Comparison of ENCODE assay signal across 8 cellular contexts in genomic region chr3:33113772-33114621, GRCh38. TPM values are rescaled to one million over a fixed set of nuclear protein-coding genes. Genes with fewer than 3 reads are reported as not detected.
DNase-seq lines count a peak whose midpoint lies in the region; ATAC-seq and TF ChIP-seq lines count a peak whose summit lies in the region.

Gene CRTAP, plus strand, starts transcription at chr3:33114014. Its CDS starts 64 bp downstream, at chr3:33114078.

- peaks cover 6% of the 10 kb centered on the region for H3K36me3 Mint-ChIP-seq in activated CD4-positive, alpha-beta T cell treated with anti-CD3 and anti-CD28 coated beads, Interleukin-2, amount 10 ng/mL, durations not matched to agents 7 days and 5 days (ENCODE audit: low read depth)

- H3K27me3 Mint-ChIP-seq in activated CD4-positive, alpha-beta T cell treated with anti-CD3 and anti-CD28 coated beads, Interleukin-2, amount 10 ng/mL, durations not matched to agents 7 days and 5 days, result no peaks in the 10 kb centered on the region

- POLR2A ChIA-PET in activated CD4-positive, alpha-beta T cell treated with anti-CD3 and anti-CD28 coated beads, Interleukin-2, amount 10 ng/mL, durations not matched to agents 7 days and 5 days (lab: Charles Lee), result interaction anchor here (0.7 kb wide), 1 partner anchor 162 kb away, joined by 3 read pairs; the partner anchor contains the start of gene CCR4

- H3K4me1 Mint-ChIP-seq in activated CD4-positive, alpha-beta T cell treated with anti-CD3 and anti-CD28 coated beads, Interleukin-2, amount 10 ng/mL, durations not matched to agents 7 days and 5 days, result peaks cover 38% of the 10 kb centered on the region

- CTCF ChIA-PET in activated CD4-positive, alpha-beta T cell treated with anti-CD3 and anti-CD28 coated beads, Interleukin-2, amount 10 ng/mL, durations not matched to agents 7 days and 5 days (lab: Charles Lee), result interaction anchor here (0.7 to 1.3 kb wide), 4 partner anchors 11 to 259 kb away, joined by 3 read pairs; no protein-coding TSS in a partner anchor

- ATAC-seq in HG03196 (IDR thresholded peaks at IDR 0.05; ENCODE audit: unreplicated experiment) (peak; percentile 81), left lobe of liver (peak; percentile 92)

- H3K27ac Mint-ChIP-seq in activated CD4-positive, alpha-beta T cell treated with anti-CD3 and anti-CD28 coated beads, Interleukin-2, amount 10 ng/mL, durations not matched to agents 7 days and 5 days, result peak within 1 kb of the TSS; percentile 89

- peak; percentile 71 for TF ChIP-seq POLR2A in GM18951 (IDR thresholded peaks at IDR 0.05; ENCODE audit: extremely low read depth, insufficient read depth, insufficient read length)

- H3K4me3 Mint-ChIP-seq in activated CD4-positive, alpha-beta T cell treated with anti-CD3 and anti-CD28 coated beads, Interleukin-2, amount 10 ng/mL, durations not matched to agents 7 days and 5 days, result peak within 1 kb of the TSS; percentile 82

- in situ Hi-C loops in GM18951 (cut with MboI; ENCODE audit: low sequenced_read_pairs, unreplicated experiment), result no loop called here

- peaks cover 4% of the 10 kb centered on the region for H3K9me3 Mint-ChIP-seq in activated CD4-positive, alpha-beta T cell treated with anti-CD3 and anti-CD28 coated beads, Interleukin-2, amount 10 ng/mL, durations not matched to agents 7 days and 5 days

- peak; percentile 95 for DNase-seq in Ammon's horn (ENCODE audit: low spot score)
- peak; percentile 66 to 80 for DNase-seq in NCI-H524 (lab: John Stamatoyannopoulos, UW)
- DNase-seq in activated CD4-positive, alpha-beta T cell treated with anti-CD3 and anti-CD28 coated beads, Interleukin-2, amount 10 ng/mL, durations not matched to agents 7 days and 5 days, result peak; percentile 81
- peak; percentile 33 for DNase-seq in cortex of kidney (lab: John Stamatoyannopoulos, UW)
- DNase-seq in left lobe of liver (ENCODE audit: low spot score), result peak; percentile 95
- peak; percentile 87 to 92 for DNase-seq in stimulated activated CD4-positive, alpha-beta T cell treated with anti-CD3 and anti-CD28 coated beads, Interleukin-2, amount 100 ng/mL, for 24 hours

RNA-seq across cellular contexts. Expression of gene CRTAP, which starts in this region (rescaled TPM):
- total RNA-seq in activated CD4-positive, alpha-beta T cell treated with anti-CD3 and anti-CD28 coated beads, Interleukin-2, amount 10 ng/mL, durations not matched to agents 7 days and 5 days, result 10 to 100 TPM; 38.8 to 39.3 TPM
- total RNA-seq in left lobe of liver, result 42.0 TPM

Comparison
In these comparisons a context has a peak if more than half of its experiments do, and no peak if none do; other contexts are left out.
1. Peak in every context shown above with its lines: DNase-seq and ATAC-seq.
2. DNase-seq: peak in every context shown above with its lines; median percentile 95 in Ammon's horn; 95 in left lobe of liver; 90 in stimulated activated CD4-positive, alpha-beta T cell treated with anti-CD3 and anti-CD28 coated beads, Interleukin-2, amount 100 ng/mL, for 24 hours; 81 in activated CD4-positive, alpha-beta T cell treated with anti-CD3 and anti-CD28 coated beads, Interleukin-2, amount 10 ng/mL, durations not matched to agents 7 days and 5 days; 73 in NCI-H524; 33 in cortex of kidney.